ENCODE assay signal across 1 cellular context in the genomic region with DNA sequence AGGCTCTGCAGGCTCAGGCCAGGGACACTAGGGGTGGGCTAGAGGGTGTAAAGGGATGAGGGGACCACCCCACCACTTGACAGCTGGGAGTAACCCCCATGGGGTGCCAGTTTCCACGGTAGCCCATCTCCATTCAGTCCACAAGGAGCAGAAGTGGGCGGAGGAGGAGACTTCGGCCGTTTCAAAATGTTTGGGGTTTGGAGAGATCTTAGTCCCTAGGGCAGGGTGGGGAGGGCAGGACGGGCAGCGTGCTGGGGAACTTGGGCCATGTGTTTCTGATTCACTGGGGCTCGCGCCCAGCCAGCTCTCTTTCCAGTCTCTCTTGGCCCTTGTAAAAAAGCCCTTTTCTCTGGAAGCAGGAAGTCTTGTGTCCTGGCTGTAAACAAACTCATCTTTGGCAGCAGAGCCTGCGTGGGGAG.
A peak's percentile ranks its signal among the peaks of the same experiment; 100 is the strongest.
TF ChIP-seq lines count a peak whose summit lies in the region.

No MANE protein-coding gene starts in this region.

TF ChIP-seq in HepG2, 621 proteins besides CTCF, POLR2A, EP300 and RAD21:
- TF ChIP-seq PRPF4 (IDR thresholded peaks at IDR 0.05; ENCODE audit: low read depth, low read length, poor library complexity, severe bottlenecking) (no peak), NFATC3 (CRISPR knock-in tag; IDR thresholded peaks at IDR 0.05) (0 out of 2 replicates have a peak, but pooled peaks have one; percentile 24), ZNF354B (CRISPR knock-in tag; IDR thresholded peaks at IDR 0.05) (0 out of 2 replicates have a peak, but pooled peaks have one; percentile 74), SSRP1 (CRISPR knock-in tag; IDR thresholded peaks at IDR 0.05) (0 out of 2 replicates have a peak, but pooled peaks have one; percentile 25), NFE2L1 (CRISPR knock-in tag; IDR thresholded peaks at IDR 0.05; ENCODE audit: borderline replicate concordance) (no peak), ZNF33B (CRISPR knock-in tag; IDR thresholded peaks at IDR 0.05) (0 out of 2 replicates have a peak, but pooled peaks have one; percentile 39), ZEB1 (IDR thresholded peaks at IDR 0.05; ENCODE audit: insufficient replicate concordance, low read depth) (no peak), ZNF781 (CRISPR knock-in tag; IDR thresholded peaks at IDR 0.05; ENCODE audit: borderline replicate concordance, not compliant biosample characterization) (peak; percentile 36), ZNF547 (CRISPR knock-in tag; IDR thresholded peaks at IDR 0.05) (0 out of 2 replicates have a peak, but pooled peaks have one; percentile 26)
